Comparison of ENCODE assay signal across 7 cellular contexts in genomic region chr13:102597029-102598015, GRCh38. TPM values are rescaled to one million over a fixed set of nuclear protein-coding genes. Genes with fewer than 3 reads are reported as not detected.
DNase-seq lines count a peak whose midpoint lies in the region; FAIRE-seq and TF ChIP-seq lines count a peak whose summit lies in the region.

No MANE protein-coding gene starts in this region.

- no peaks in the 10 kb centered on the region for H3K27me3 Mint-ChIP-seq in activated CD4-positive, alpha-beta memory T cell treated with anti-CD3 and anti-CD28 coated beads for 36 hours

- intact Hi-C loops in activated CD4-positive, alpha-beta memory T cell treated with anti-CD3 and anti-CD28 coated beads for 36 hours (cut with micrococcal nuclease): loop anchor here (2.0 kb wide), 1 partner anchor 203 kb away; no protein-coding TSS in a partner anchor

- H3K36me3 ChIP-seq in GM23248 (ENCODE audit: low read depth): no peaks in the 10 kb centered on the region
- H3K36me3 ChIP-seq in Karpas-422 (ENCODE audit: insufficient read depth, low read length): peaks cover 20% of the 10 kb centered on the region; the same call in 1 of the 2 replicates
- H3K36me3 ChIP-seq in muscle layer of colon (ENCODE audit: insufficient read depth, low read length): no peaks in the 10 kb centered on the region
- no peaks in the 10 kb centered on the region for H3K36me3 ChIP-seq in urinary bladder (ENCODE audit: insufficient read depth)

- in situ Hi-C loops in GM23248 (cut with MboI): no loop called here

- H3K9me3 ChIP-seq in GM23248 (ENCODE audit: low read depth): no peaks in the 10 kb centered on the region
- H3K9me3 ChIP-seq in Karpas-422 (ENCODE audit: low read length): no peaks in the 10 kb centered on the region
- no peaks in the 10 kb centered on the region for H3K9me3 ChIP-seq in muscle layer of colon (ENCODE audit: low read length)

- H3K79me2 ChIP-seq in GM23248 (ENCODE audit: insufficient read depth): peaks cover 70% of the 10 kb centered on the region
- peaks cover 66% of the 10 kb centered on the region for H3K79me2 ChIP-seq in Karpas-422 (ENCODE audit: low read length)

- H3K9me2 ChIP-seq in GM23248 (ENCODE audit: insufficient read depth): no peaks in the 10 kb centered on the region
- no peaks in the 10 kb centered on the region for H3K9me2 ChIP-seq in Karpas-422 (replicated peaks; ENCODE audit: insufficient read depth, low read length)

- H3K4me1 ChIP-seq in GM23248 (ENCODE audit: insufficient read depth) (peaks cover 16% of the 10 kb centered on the region), Karpas-422 (ENCODE audit: low read length) (peaks cover 35% of the 10 kb centered on the region), muscle layer of colon (ENCODE audit: insufficient read depth, low read length) (peaks cover 23% of the 10 kb centered on the region), urinary bladder (ENCODE audit: insufficient read depth) (no peaks in the 10 kb centered on the region)

- TF ChIP-seq POLR2A in GM12892 (IDR thresholded peaks at IDR 0.05; ENCODE audit: low read depth, low read length): no peak; the same call in 1 of the 2 replicates

- peak overlapping the region; percentile 100 for H3K27ac Mint-ChIP-seq in activated CD4-positive, alpha-beta memory T cell treated with anti-CD3 and anti-CD28 coated beads for 36 hours

- peak overlapping the region; percentile 99 for H3K4me3 Mint-ChIP-seq in activated CD4-positive, alpha-beta memory T cell treated with anti-CD3 and anti-CD28 coated beads for 36 hours

- CTCF ChIA-PET in activated CD4-positive, alpha-beta memory T cell treated with anti-CD3 and anti-CD28 coated beads for 36 hours (lab: Charles Lee): interaction anchor here (0.7 to 1.5 kb wide), 4 partner anchors 10 to 249 kb away, joined by 3 to 10 read pairs (median 6); partner anchors contain the start of gene ERCC5

- no peaks in the 10 kb centered on the region for H3K27me3 ChIP-seq in GM23248 (replicated peaks; ENCODE audit: insufficient read depth)
- no peaks in the 10 kb centered on the region for H3K27me3 ChIP-seq in Karpas-422 (ENCODE audit: low read length)
- H3K27me3 ChIP-seq in muscle layer of colon (ENCODE audit: control insufficient read depth in 1 of 2, insufficient read depth in 2 of 2, low read length in 2 of 2): no peaks in the 10 kb centered on the region

- H2AFZ ChIP-seq in GM23248 (peak overlapping the region; percentile 88), Karpas-422 (ENCODE audit: low read length) (no peak overlapping the region)

- WGBS in GM23248 (ENCODE audit: low coverage in 1 of 2, low lambda C conversion rate in 2 of 2, missing lambda C conversion rate in 2 of 2), 2 experiments: 1 to 2% methylated on average over 36 to 63 of the region's 70 CpGs
- under 1% methylated on average over 70 of the region's 70 CpGs for WGBS in urinary bladder

- H3F3A ChIP-seq in GM23248 (ENCODE audit: insufficient read depth): peaks cover 13% of the 10 kb centered on the region; the same call in 1 of the 2 replicates

- H3K4me2 ChIP-seq in GM23248 (ENCODE audit: unreplicated experiment): peak overlapping the region; percentile 91
- peak overlapping the region; percentile 97 for H3K4me2 ChIP-seq in Karpas-422 (ENCODE audit: low read depth, low read length, poor library complexity, severe bottlenecking)

- H3K27ac ChIP-seq in GM23248 (peak overlapping the region; percentile 100), Karpas-422 (ENCODE audit: low read length) (peak overlapping the region; percentile 55), epithelial cell of prostate (peak overlapping the region; percentile 95), muscle layer of colon (ENCODE audit: low read depth, low read length) (peak overlapping the region; percentile 100), urinary bladder (ENCODE audit: low read depth) (peak overlapping the region; percentile 91)

- H3K9ac ChIP-seq in GM23248 (peak overlapping the region; percentile 100), Karpas-422 (ENCODE audit: low read length) (peak overlapping the region; percentile 97), muscle layer of colon (ENCODE audit: low read length) (peak overlapping the region; percentile 66)

- POLR2A ChIA-PET in activated CD4-positive, alpha-beta memory T cell treated with anti-CD3 and anti-CD28 coated beads for 36 hours (lab: Charles Lee): interaction anchor here (1.0 to 3.7 kb wide), 7 partner anchors 8 to 248 kb away, joined by 3 to 43 read pairs (median 11); partner anchors contain the start of genes BIVM, ERCC5, POGLUT2 and TEX30

- peak; percentile 14 for FAIRE-seq in GM12892 (lab: Jason Lieb, UNC)

- peaks cover 60% of the 10 kb centered on the region for H3K4me1 Mint-ChIP-seq in activated CD4-positive, alpha-beta memory T cell treated with anti-CD3 and anti-CD28 coated beads for 36 hours (ENCODE audit: low read depth)

- peak overlapping the region; percentile 97 for H3K4me3 ChIP-seq in GM23248
- H3K4me3 ChIP-seq in Karpas-422 (ENCODE audit: low read length): peak overlapping the region; percentile 97
- H3K4me3 ChIP-seq in muscle layer of colon (ENCODE audit: low read depth in 1 of 2, low read length in 2 of 2): peak overlapping the region; percentile 89 to 99
- peak overlapping the region; percentile 96 for H3K4me3 ChIP-seq in urinary bladder (ENCODE audit: low read depth, low read length)

- H3K36me3 Mint-ChIP-seq in activated CD4-positive, alpha-beta memory T cell treated with anti-CD3 and anti-CD28 coated beads for 36 hours: peaks cover 10% of the 10 kb centered on the region

- H3K9me3 Mint-ChIP-seq in activated CD4-positive, alpha-beta memory T cell treated with anti-CD3 and anti-CD28 coated beads for 36 hours: no peaks in the 10 kb centered on the region

- H4K20me1 ChIP-seq in GM23248 (ENCODE audit: insufficient read depth) (no peaks in the 10 kb centered on the region; the same call in 1 of the 2 replicates), Karpas-422 (ENCODE audit: insufficient read depth, low read depth, low read length) (peaks cover 33% of the 10 kb centered on the region)

- DNase-seq in GM12892 (ENCODE audit: insufficient read length) (peak; percentile 22), GM23248 (peak; percentile 52), Karpas-422 (peak; percentile 73), epithelial cell of prostate (ENCODE audit: low read depth, low spot score) (no peak)
- DNase-seq in activated CD4-positive, alpha-beta memory T cell treated with anti-CD3 and anti-CD28 coated beads for 36 hours: peak; percentile 31

RNA-seq across cellular contexts. Expression of gene TPP2, which starts 0.5 kb away (rescaled TPM):
- 47.7 TPM for polyA plus RNA-seq in GM12892 (2012; ENCODE audit: missing spikeins)
- total RNA-seq in GM23248 (2014; rRNA removed; shearing (Covaris generic)): 41.3 and 50.6 TPM in 2 replicates
- polyA plus RNA-seq in GM23248 (2016; fragmentation: Nextera tagmentation; extraction: Ambion mirVana): 22.5 and 24.3 TPM in 2 replicates
- total RNA-seq in Karpas-422 (2014; rRNA removed; shearing (Covaris generic); ENCODE audit: low replicate concordance): 62.2 and 64.6 TPM in 2 replicates
- total RNA-seq in activated CD4-positive, alpha-beta memory T cell treated with anti-CD3 and anti-CD28 coated beads for 36 hours: 10 to 100 TPM; 64.7 to 65.6 TPM
- total RNA-seq in urinary bladder: 76.1 TPM
- 22.1 TPM for polyA plus RNA-seq in urinary bladder
